9 cellular contexts compared by ENCODE assay signal in genomic region chr22:48858856-48859255, GRCh38.
"Had no signal": no experiment of that assay in that cellular context is flagged by ENCODE, and none has a peak within 500 bp of the region (broad histone marks: within the 10 kb centered on the region; RNA-seq: fewer than 3 reads in every experiment).

No MANE protein-coding gene starts in this region.

- H3K9ac ChIP-seq: GM23248 had no signal

- H3K27ac Mint-ChIP-seq: HFFc6 had no signal

- H3K27ac ChIP-seq: GM23248, HL-60 had no signal

- DNase-seq: GM23248, GOT3, HCEC 1CT, HFFc6, IMR-90 had no signal

- FAIRE-seq: H54, K562 had no signal

- H3K4me3 Mint-ChIP-seq: H9, HFFc6 had no signal

- H2AFZ ChIP-seq: GM23248 had no signal

- ATAC-seq: K562 had no signal

- H3K4me3 ChIP-seq: GM23248, K562 had no signal
